ENCODE assay signal across 8 cellular contexts in genomic region chrX:13669246-13669689, GRCh38. TPM values are rescaled to one million over a fixed set of nuclear protein-coding genes. Genes with fewer than 3 reads are reported as not detected.
DNase-seq lines count a peak whose midpoint lies in the region; TF ChIP-seq lines count a peak whose summit lies in the region.

No MANE protein-coding gene starts in this region.

- peaks cover 20% of the 10 kb centered on the region for H3K4me1 ChIP-seq in GM23248 (ENCODE audit: insufficient read depth)
- no peaks in the 10 kb centered on the region for H3K4me1 ChIP-seq in parathyroid adenoma

- H3K4me2 ChIP-seq in GM23248 (ENCODE audit: unreplicated experiment) (peak overlapping the region; percentile 55), parathyroid adenoma (ENCODE audit: low read length) (peak overlapping the region; percentile 35)

- H3K4me3 ChIP-seq in GM23248: peak overlapping the region; percentile 40
- no peak overlapping the region for H3K4me3 ChIP-seq in parathyroid adenoma (ENCODE audit: low read depth, low read length)

- in situ Hi-C loops in GM23248 (cut with MboI): loop anchor here (10.0 to 25.0 kb wide), 2 partner anchors 66 to 368 kb away; partner anchors contain the start of genes GEMIN8, OFD1 and TRAPPC2

- no peak for TF ChIP-seq POLR2A in erythroblast (IDR thresholded peaks at IDR 0.05; ENCODE audit: low read length)

- H3K27ac ChIP-seq in GM23248 (peak overlapping the region; percentile 89), parathyroid adenoma (peak overlapping the region; percentile 68)

- WGBS in GM23248 (ENCODE audit: low coverage in 1 of 2, low lambda C conversion rate in 2 of 2, missing lambda C conversion rate in 2 of 2), 2 experiments: 0 to 1% methylated on average over 8 of the region's 8 CpGs

- peak overlapping the region; percentile 65; the same call in 1 of the 2 replicates for H2AFZ ChIP-seq in GM23248
- peak overlapping the region; percentile 58 for H2AFZ ChIP-seq in parathyroid adenoma

- no peaks in the 10 kb centered on the region for H3K27me3 ChIP-seq in GM23248 (replicated peaks; ENCODE audit: insufficient read depth)
- H3K27me3 ChIP-seq in parathyroid adenoma (ENCODE audit: control insufficient read depth, insufficient read depth, low read length): no peaks in the 10 kb centered on the region

- H3K9me3 ChIP-seq in GM23248 (ENCODE audit: low read depth): no peaks in the 10 kb centered on the region
- H3K9me3 ChIP-seq in parathyroid adenoma (ENCODE audit: control insufficient read depth, low read length): no peaks in the 10 kb centered on the region

- H3K79me2 ChIP-seq in GM23248 (ENCODE audit: insufficient read depth): no peaks in the 10 kb centered on the region
- H3K79me2 ChIP-seq in parathyroid adenoma: no peaks in the 10 kb centered on the region

- no peaks in the 10 kb centered on the region for H4K20me1 ChIP-seq in GM23248 (ENCODE audit: insufficient read depth)

- H3K9ac ChIP-seq in GM23248 (peak overlapping the region; percentile 76), parathyroid adenoma (no peak overlapping the region)

- 0 out of 2 replicates have a peak, but pooled peaks cover 14% of the 10 kb centered on the region for H3F3A ChIP-seq in GM23248 (ENCODE audit: insufficient read depth)

- peak; percentile 95 for DNase-seq in GM04504 (ENCODE audit: low read depth)
- DNase-seq in GM23248: peak; percentile 89
- DNase-seq in LHCN-M2 (ENCODE audit: low read depth): peak; percentile 88
- DNase-seq in activated CD4-positive, alpha-beta T cell treated with anti-CD3 and anti-CD28 coated beads for 48 hours: peak; percentile 65
- peak; percentile 60 to 67 for DNase-seq in erythroblast (lab: John Stamatoyannopoulos, UW)
- no peak for DNase-seq in SK-N-DZ (ENCODE audit: low spot score)
- no peak for DNase-seq in NCI-H187 (lab: John Stamatoyannopoulos, UW)

- TF ChIP-seq CTCF in parathyroid adenoma (IDR thresholded peaks at IDR 0.05): no peak

- H3K36me3 ChIP-seq in GM23248 (ENCODE audit: low read depth) (no peaks in the 10 kb centered on the region), parathyroid adenoma (ENCODE audit: control insufficient read depth, insufficient read depth, low read length) (no peaks in the 10 kb centered on the region)

- H3K9me2 ChIP-seq in GM23248 (ENCODE audit: insufficient read depth): no peaks in the 10 kb centered on the region

RNA-seq across cellular contexts. Expression of gene TCEANC, which starts 16.3 kb away (rescaled TPM):
- 2.2 and 4.3 TPM in 2 replicates for total RNA-seq in GM23248 (2014; rRNA removed; shearing (Covaris generic))
- 2.4 and 2.5 TPM in 2 replicates for polyA plus RNA-seq in GM23248 (2016; fragmentation: Nextera tagmentation; extraction: Ambion mirVana)
- total RNA-seq in LHCN-M2 (2014; rRNA removed): 1.4 and 2.0 TPM in 2 replicates
- polyA plus RNA-seq in LHCN-M2 (2012): 0.63 TPM
- 2.2 and 2.5 TPM in 2 replicates for polyA plus RNA-seq in SK-N-DZ (2014; cell fraction: cytosol; rRNA removed)
- 1.0 and 5.1 TPM in 2 replicates for polyA plus RNA-seq in SK-N-DZ (2014; cell fraction: nucleus; rRNA removed)

RNA-seq across cellular contexts. Expression of gene RAB9A, which starts 19.7 kb away (rescaled TPM):
- 18.6 and 38.9 TPM in 2 replicates for total RNA-seq in GM23248 (2014; rRNA removed; shearing (Covaris generic))
- 38.9 and 40.4 TPM in 2 replicates for polyA plus RNA-seq in GM23248 (2016; fragmentation: Nextera tagmentation; extraction: Ambion mirVana)
- total RNA-seq in LHCN-M2 (2014; rRNA removed): 20.2 and 32.2 TPM in 2 replicates
- 11.7 TPM for polyA plus RNA-seq in LHCN-M2 (2012)
- 19.4 and 20.2 TPM in 2 replicates for polyA plus RNA-seq in SK-N-DZ (2014; cell fraction: cytosol; rRNA removed)
- polyA plus RNA-seq in SK-N-DZ (2014; cell fraction: nucleus; rRNA removed): 5.5 and 14.3 TPM in 2 replicates

Comparison
In these comparisons a context has a peak if more than half of its experiments do, and no peak if none do; other contexts are left out.
1. DNase-seq: peak in GM04504 (single experiment), GM23248 (single experiment), LHCN-M2 (single experiment), activated CD4-positive, alpha-beta T cell treated with anti-CD3 and anti-CD28 coated beads for 48 hours (single experiment) and erythroblast (2 of 2); none in SK-N-DZ (single experiment) and NCI-H187 (0 of 2).